Comparison of ENCODE assay signal across 1 cellular context in the genomic region with DNA sequence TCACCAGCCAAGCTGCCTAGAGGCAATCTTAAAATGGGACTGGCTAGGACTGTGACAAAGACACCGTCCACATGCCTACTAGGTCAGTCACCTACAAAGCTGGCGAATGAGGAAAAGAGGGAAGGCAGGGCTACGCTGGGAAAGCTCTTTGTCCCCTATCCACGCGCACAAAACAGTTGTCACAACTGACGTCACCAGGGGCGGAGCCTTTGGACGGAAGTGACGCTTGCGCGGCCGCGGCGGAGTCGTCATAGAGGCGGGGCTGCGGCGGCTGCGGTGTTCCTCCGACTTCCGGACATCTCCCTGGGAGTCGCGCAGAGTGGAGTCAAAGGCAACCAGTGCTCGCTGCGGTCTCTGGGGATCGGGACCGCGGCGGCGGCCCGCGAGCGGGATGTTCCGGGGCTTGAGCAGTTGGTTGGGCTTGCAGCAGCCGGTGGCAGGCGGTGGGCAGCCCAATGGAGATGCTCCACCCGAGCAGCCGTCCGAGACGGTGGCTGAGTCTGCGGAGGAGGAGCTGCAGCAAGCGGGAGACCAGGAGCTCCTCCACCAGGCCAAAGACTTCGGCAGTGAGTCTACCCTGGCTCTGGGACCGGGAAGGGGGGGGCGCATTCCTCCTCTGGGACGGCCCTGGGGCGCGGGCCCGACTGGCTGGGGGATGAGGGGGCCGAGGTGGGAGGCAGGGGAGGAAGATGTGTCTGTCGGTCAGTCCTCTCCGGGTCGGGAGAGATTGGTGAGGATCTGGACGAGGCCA.
A peak's percentile ranks its signal among the peaks of the same experiment; 100 is the strongest.
TF ChIP-seq lines count a peak whose summit lies in the region.

SYAP1 (plus strand) TSS at position 279 of the 751 bp plus-strand sequence; CDS start at position 392, 113 bp downstream.

TF ChIP-seq in H1, 55 proteins besides CTCF, POLR2A, EP300 and RAD21:
- TF ChIP-seq TAF1 (IDR thresholded peaks at IDR 0.05; ENCODE audit: low read depth, low read length) (peak; percentile 96), RBBP5 (IDR thresholded peaks at IDR 0.05; ENCODE audit: borderline replicate concordance, low read depth, low read length) (no peak), SIN3A (conservative IDR thresholded peaks at IDR 0.05 in 1 of 2, IDR thresholded peaks at IDR 0.05 in 1 of 2; ENCODE audit: low read depth in 1 of 2, low read length in 2 of 2) (peak in 1 of 2 experiments; percentile 75; a peak in 1 of 4 replicates), CHD7 (IDR thresholded peaks at IDR 0.05; ENCODE audit: insufficient replicate concordance, low read length) (no peak), JUN (IDR thresholded peaks at IDR 0.05; ENCODE audit: low read depth, low read length) (no peak), PHF8 (conservative IDR thresholded peaks at IDR 0.05; ENCODE audit: low read depth, low read length) (peak; percentile 80), JUND (IDR thresholded peaks at IDR 0.05; ENCODE audit: low read length) (peak; percentile 67; the same call in 1 of the 2 replicates), CHD1 (IDR thresholded peaks at IDR 0.05; ENCODE audit: low read depth, low read length) (no peak), SP1 (IDR thresholded peaks at IDR 0.05; ENCODE audit: low read depth, low read length) (peak; percentile 39; the same call in 1 of the 2 replicates), CREB1 (IDR thresholded peaks at IDR 0.05) (peak; percentile 99), KDM4A (IDR thresholded peaks at IDR 0.05; ENCODE audit: low read depth, low read length, severe bottlenecking) (peak; percentile 52), TAF7 (optimal IDR thresholded peaks at IDR 0.05; ENCODE audit: borderline replicate concordance, low read depth, low read length) (peak; percentile 73), ASH2L (IDR thresholded peaks at IDR 0.05; ENCODE audit: low read length) (peak; percentile 58), TBP (IDR thresholded peaks at IDR 0.05; ENCODE audit: low read depth, low read length) (peak; percentile 88), CTBP2 (IDR thresholded peaks at IDR 0.05; ENCODE audit: borderline replicate concordance, insufficient read depth, insufficient read length, low read length) (no peak), GTF2F1 (IDR thresholded peaks at IDR 0.05; ENCODE audit: borderline replicate concordance, low read depth, low read length) (peak; percentile 72; the same call in 1 of the 2 replicates), GABPA (IDR thresholded peaks at IDR 0.05; ENCODE audit: borderline replicate concordance, insufficient read depth, low read length) (peak; percentile 44; the same call in 1 of the 2 replicates), MAX (IDR thresholded peaks at IDR 0.05) (peak; percentile 58), POLR2AphosphoS5 (IDR thresholded peaks at IDR 0.05; ENCODE audit: low read depth, low read length) (peak; percentile 99), SP4 (IDR thresholded peaks at IDR 0.05; ENCODE audit: low read length) (peak; percentile 47; the same call in 1 of the 2 replicates)
- TF ChIP-seq, protein P1, sequence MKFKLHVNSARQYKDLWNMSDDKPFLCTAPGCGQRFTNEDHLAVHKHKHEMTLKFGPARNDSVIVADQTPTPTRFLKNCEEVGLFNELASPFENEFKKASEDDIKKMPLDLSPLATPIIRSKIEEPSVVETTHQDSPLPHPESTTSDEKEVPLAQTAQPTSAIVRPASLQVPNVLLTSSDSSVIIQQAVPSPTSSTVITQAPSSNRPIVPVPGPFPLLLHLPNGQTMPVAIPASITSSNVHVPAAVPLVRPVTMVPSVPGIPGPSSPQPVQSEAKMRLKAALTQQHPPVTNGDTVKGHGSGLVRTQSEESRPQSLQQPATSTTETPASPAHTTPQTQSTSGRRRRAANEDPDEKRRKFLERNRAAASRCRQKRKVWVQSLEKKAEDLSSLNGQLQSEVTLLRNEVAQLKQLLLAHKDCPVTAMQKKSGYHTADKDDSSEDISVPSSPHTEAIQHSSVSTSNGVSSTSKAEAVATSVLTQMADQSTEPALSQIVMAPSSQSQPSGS (IDR thresholded peaks at IDR 0.05; ENCODE audit: low read length): peak; percentile 86
